ENCODE assay signal across 1 cellular context in genomic region chr12:54879132-54879531, GRCh38.
TF ChIP-seq lines count a peak whose summit lies in the region.

No MANE protein-coding gene starts in this region.

TF ChIP-seq in IMR-90, 13 proteins besides CTCF, POLR2A, EP300 and RAD21 (continued from another document):
- no peak for TF ChIP-seq USF2 (IDR thresholded peaks at IDR 0.05; ENCODE audit: low read depth, low read length)
- no peak for TF ChIP-seq RCOR1 (IDR thresholded peaks at IDR 0.05; ENCODE audit: insufficient replicate concordance, low read length)
- TF ChIP-seq MAZ (IDR thresholded peaks at IDR 0.05; ENCODE audit: borderline replicate concordance, low read depth, low read length), result no peak
- no peak for TF ChIP-seq CEBPB (IDR thresholded peaks at IDR 0.05; ENCODE audit: low read depth, low read length)
- no peak for TF ChIP-seq RFX5 (IDR thresholded peaks at IDR 0.05; ENCODE audit: low read depth, low read length)
- TF ChIP-seq BHLHE40 (IDR thresholded peaks at IDR 0.05; ENCODE audit: low read depth, low read length), result no peak
- TF ChIP-seq NFE2L2 (IDR thresholded peaks at IDR 0.05; ENCODE audit: low read depth, low read length), result no peak
- no peak for TF ChIP-seq FOS (IDR thresholded peaks at IDR 0.05; ENCODE audit: low read depth, low read length)
- no peak for TF ChIP-seq SMC3 (IDR thresholded peaks at IDR 0.05; ENCODE audit: low read depth, low read length)
- TF ChIP-seq MXI1 (IDR thresholded peaks at IDR 0.05; ENCODE audit: borderline replicate concordance, low read depth, low read length), result no peak
- TF ChIP-seq ELK1 (IDR thresholded peaks at IDR 0.05; ENCODE audit: borderline replicate concordance, low read depth, low read length), result no peak
- TF ChIP-seq MAFK (IDR thresholded peaks at IDR 0.05; ENCODE audit: low read depth, low read length), result no peak
